Comparison of ENCODE assay signal across 1 cellular context in the genomic region with DNA sequence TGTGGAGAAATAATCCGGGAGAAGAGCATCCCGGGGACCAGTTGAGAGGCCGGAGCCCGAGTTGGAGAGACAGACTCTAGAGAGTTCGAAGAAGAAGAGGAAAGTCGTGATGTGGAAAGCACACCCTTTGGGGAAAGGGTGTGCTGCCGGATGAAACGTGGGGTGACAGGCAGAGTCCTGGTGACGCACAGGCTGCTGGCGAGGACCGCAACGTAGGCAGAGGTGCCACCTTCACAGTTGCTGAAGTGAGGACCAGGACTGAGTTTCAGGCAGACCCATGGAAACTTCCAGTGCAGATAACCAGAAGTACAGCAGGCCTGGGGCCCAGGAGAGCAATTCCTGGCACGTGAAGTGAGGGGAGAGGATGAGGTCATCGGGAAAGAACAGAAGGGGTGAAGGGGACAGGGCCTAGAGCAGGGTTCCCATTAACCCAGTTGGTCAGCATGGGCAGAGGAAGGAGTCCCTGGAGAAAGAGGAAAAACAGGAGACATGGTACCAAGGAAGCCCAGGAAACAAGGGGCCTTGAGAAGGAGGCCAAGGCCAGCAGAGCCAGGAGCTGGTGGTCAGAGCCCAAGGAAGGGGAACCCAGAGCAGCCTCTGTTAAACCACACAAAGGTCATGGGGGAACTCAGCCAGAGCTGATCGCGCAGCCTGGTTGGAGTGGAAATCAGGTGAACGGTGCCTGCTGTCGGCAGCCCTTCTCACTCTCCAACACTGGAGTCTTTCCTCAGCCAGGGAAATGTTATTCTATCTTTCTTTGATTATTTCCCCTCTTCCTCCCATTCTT.
A peak's percentile ranks its signal among the peaks of the same experiment; 100 is the strongest.
TF ChIP-seq lines count a peak whose summit lies in the region.

No MANE protein-coding gene starts in this region.

TF ChIP-seq in HepG2, 621 proteins besides CTCF, POLR2A, EP300 and RAD21:
- TF ChIP-seq BHLHE40 (IDR thresholded peaks at IDR 0.05; ENCODE audit: low read length), result peak; percentile 34; the same call in 1 of the 2 replicates
- no peak for TF ChIP-seq NPAS2 (CRISPR knock-in tag; IDR thresholded peaks at IDR 0.05; ENCODE audit: borderline replicate concordance)
- TF ChIP-seq ZNF7 (CRISPR knock-in tag; IDR thresholded peaks at IDR 0.05), result no peak
- TF ChIP-seq FOXO1 (CRISPR knock-in tag; IDR thresholded peaks at IDR 0.05), result no peak
- TF ChIP-seq ZFP36L1 (CRISPR knock-in tag; IDR thresholded peaks at IDR 0.05), result no peak
- TF ChIP-seq ATF7 (IDR thresholded peaks at IDR 0.05), result peak; percentile 92
- TF ChIP-seq ATF7 (CRISPR knock-in tag; IDR thresholded peaks at IDR 0.05), result no peak
